In the genomic region with DNA sequence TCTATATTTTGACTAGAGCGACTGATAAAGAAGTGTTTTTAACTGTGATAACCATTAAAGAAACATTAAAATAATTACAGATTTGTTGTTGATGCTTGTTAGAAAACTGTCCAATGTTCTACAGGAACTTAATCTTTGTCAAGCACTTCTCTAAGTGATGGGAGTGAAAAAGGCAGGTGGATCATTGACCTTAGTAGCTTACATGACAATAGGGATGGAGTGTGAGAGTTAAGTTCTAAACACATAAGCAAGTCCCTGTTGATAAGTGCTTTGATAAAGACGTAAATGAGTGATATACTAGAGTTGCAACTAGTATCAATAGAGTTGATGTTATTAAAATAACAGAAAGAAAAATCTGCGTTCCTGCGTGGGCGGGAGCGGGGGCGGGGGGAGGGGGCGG, we compare ENCODE assay signal across 22 cellular contexts.
"Had no signal": no experiment of that assay in that cellular context is flagged by ENCODE, and none has a peak within 500 bp of the region (broad histone marks: within the 10 kb centered on the region; RNA-seq: fewer than 3 reads in every experiment).

No MANE protein-coding gene starts in this region.

- H3K27me3 ChIP-seq: adrenal gland had no signal

- H3K4me1 ChIP-seq: adrenal gland had no signal

- H3K4me2 ChIP-seq: SK-N-SH had no signal

- H3K36me3 ChIP-seq: adrenal gland had no signal

- H3K27ac ChIP-seq: adrenal gland had no signal

- H3K9ac ChIP-seq: SK-N-SH had no signal

- H3K4me3 ChIP-seq: adrenal gland, K562 had no signal

- DNase-seq: activated CD4-positive, alpha-beta T cell treated with anti-CD3 and anti-CD28 coated beads for 48 hours; activated CD4-positive, alpha-beta T cell treated with anti-CD3 and anti-CD28 coated beads, Interleukin-2, amount 50 U/mL, for 4 hours; activated CD4-positive, CD25-positive, alpha-beta regulatory T cell treated with anti-CD3 and anti-CD28 coated beads, Interleukin-2, amount 50 U/mL, for 72 hours; activated CD8-positive, alpha-beta memory T cell treated with anti-CD3 and anti-CD28 coated beads, Interleukin-2, amount 50 U/mL, for 48 hours; activated CD8-positive, alpha-beta T cell treated with anti-CD3 and anti-CD28 coated beads, Interleukin-2, amount 10 ng/mL, durations not matched to agents 7 days and 5 days; activated naive CD4-positive, alpha-beta T cell treated with anti-CD3 and anti-CD28 coated beads, Interleukin-2, amount 50 U/mL, for 16 hours; activated naive CD8-positive, alpha-beta T cell treated with anti-CD3 and anti-CD28 coated beads, Interleukin-2, amount 10 ng/mL, durations not matched to agents 7 days and 5 days; activated T-cell treated with anti-CD3 and anti-CD28 coated beads, Interleukin-2, amount 50 U/mL, for 1 hour; adrenal gland; anterior cingulate cortex; cerebellar nuclear complex; Karpas-422; MM.1S; NCI-H1105 treated with DMSO at 0.1 percent for 48 hours; NCI-H1436 treated with DMSO at 0.1 percent for 48 hours; NCI-H187; NCI-H2081 treated with DMSO at 0.1 percent for 48 hours; NCI-H82; SK-N-SH; SW 1271 had no signal

- H3K36me3 Mint-ChIP-seq: activated naive CD8-positive, alpha-beta T cell treated with anti-CD3 and anti-CD28 coated beads, Interleukin-2, amount 10 ng/mL, durations not matched to agents 7 days and 5 days had no signal

- H3K9me3 Mint-ChIP-seq: activated naive CD8-positive, alpha-beta T cell treated with anti-CD3 and anti-CD28 coated beads, Interleukin-2, amount 10 ng/mL, durations not matched to agents 7 days and 5 days; T-helper 1 cell treated with Interleukin-12 subunit alpha and Interleukin-12 subunit beta and Interleukin-4 antibody, amounts not matched to agents 30 μg/mL and 1 μg/mL, for 36 hours had no signal

- H3K9me3 ChIP-seq: adrenal gland, SK-N-SH had no signal

- H3K27ac Mint-ChIP-seq: activated CD8-positive, alpha-beta T cell treated with anti-CD3 and anti-CD28 coated beads, Interleukin-2, amount 10 ng/mL, durations not matched to agents 7 days and 5 days; activated naive CD8-positive, alpha-beta T cell treated with anti-CD3 and anti-CD28 coated beads, Interleukin-2, amount 10 ng/mL, durations not matched to agents 7 days and 5 days; T-helper 1 cell treated with Interleukin-12 subunit alpha and Interleukin-12 subunit beta and Interleukin-4 antibody, amounts not matched to agents 30 μg/mL and 1 μg/mL, for 36 hours had no signal

- H3K4me1 Mint-ChIP-seq: activated naive CD8-positive, alpha-beta T cell treated with anti-CD3 and anti-CD28 coated beads, Interleukin-2, amount 10 ng/mL, durations not matched to agents 7 days and 5 days had no signal

- H3K27me3 Mint-ChIP-seq: activated naive CD8-positive, alpha-beta T cell treated with anti-CD3 and anti-CD28 coated beads, Interleukin-2, amount 10 ng/mL, durations not matched to agents 7 days and 5 days had no signal

- H3K4me3 Mint-ChIP-seq: activated CD8-positive, alpha-beta T cell treated with anti-CD3 and anti-CD28 coated beads, Interleukin-2, amount 10 ng/mL, durations not matched to agents 7 days and 5 days; activated naive CD8-positive, alpha-beta T cell treated with anti-CD3 and anti-CD28 coated beads, Interleukin-2, amount 10 ng/mL, durations not matched to agents 7 days and 5 days; T-helper 1 cell treated with Interleukin-12 subunit alpha and Interleukin-12 subunit beta and Interleukin-4 antibody, amounts not matched to agents 30 μg/mL and 1 μg/mL, for 36 hours had no signal
